In the genomic region with DNA sequence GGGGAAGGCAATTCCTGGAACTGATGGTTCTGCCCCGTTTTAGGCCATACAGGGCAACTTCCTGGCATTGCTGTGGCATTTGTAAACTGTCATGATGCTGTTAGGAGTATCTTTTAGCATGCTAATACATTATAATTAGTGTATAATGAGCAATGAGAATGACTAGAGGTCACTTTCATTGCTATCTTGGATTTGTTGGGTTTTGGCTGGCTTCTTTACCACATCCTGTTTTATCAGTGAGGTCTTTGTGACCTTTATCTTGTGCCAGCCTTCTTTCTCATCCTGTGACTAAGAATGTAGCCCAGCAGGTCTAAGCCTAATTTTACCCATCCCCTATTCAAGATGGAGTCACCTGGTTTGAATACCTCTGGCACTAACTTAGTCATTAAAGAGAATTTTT, we compare ENCODE assay signal across 11 cellular contexts. TPM values are rescaled to one million over a fixed set of nuclear protein-coding genes. Genes with fewer than 3 reads are reported as not detected.
DNase-seq lines count a peak whose midpoint lies in the region; ATAC-seq lines count a peak whose summit lies in the region.
"Had no signal": no experiment of that assay in that cellular context is flagged by ENCODE, and none has a peak within 500 bp of the region (broad histone marks: within the 10 kb centered on the region; RNA-seq: fewer than 3 reads in every experiment).

No MANE protein-coding gene starts in this region.

- POLR2A ChIA-PET in activated naive CD8-positive, alpha-beta T cell treated with anti-CD3 and anti-CD28 coated beads, Interleukin-2, amount 10 ng/mL, durations not matched to agents 7 days and 5 days (lab: Charles Lee): no interaction called here

- peaks cover 35% of the 10 kb centered on the region for H3K4me1 Mint-ChIP-seq in activated naive CD8-positive, alpha-beta T cell treated with anti-CD3 and anti-CD28 coated beads, Interleukin-2, amount 10 ng/mL, durations not matched to agents 7 days and 5 days
- H3K4me1 Mint-ChIP-seq in natural killer cell treated with Interleukin-12 subunit alpha and Interleukin-12 subunit beta and Interleukin-15 and Interleukin-18, amount 100 ng/mL, for 72 hours (ENCODE audit: low read depth in 2 of 2): peaks cover 57 to 67% of the 10 kb centered on the region in 2 donors
- H3K4me1 Mint-ChIP-seq: nephron had no signal

- no peak for DNase-seq in activated CD4-positive, CD25-positive, alpha-beta regulatory T cell treated with anti-CD3 and anti-CD28 coated beads, Interleukin-2, amount 50 U/mL, for 72 hours
- peak; percentile 79 for DNase-seq in M059J (ENCODE audit: low read depth)
- DNase-seq in activated naive CD8-positive, alpha-beta T cell treated with anti-CD3 and anti-CD28 coated beads, Interleukin-2, amount 10 ng/mL, durations not matched to agents 7 days and 5 days: no peak
- peak; percentile 65 for DNase-seq in natural killer cell treated with Interleukin-12 subunit alpha and Interleukin-12 subunit beta and Interleukin-15 and Interleukin-18, amount 100 ng/mL, for 72 hours (ENCODE audit: low spot score)
- no peak for DNase-seq in SHP77 (lab: John Stamatoyannopoulos, UW)
- no peak for DNase-seq in NCI-H774 (lab: John Stamatoyannopoulos, UW)
- DNase-seq: NCI-H526; stimulated activated CD4-positive, alpha-beta T cell treated with anti-CD3 and anti-CD28 coated beads, Interleukin-4, amount 100 ng/mL, for 1 hour had no signal

- H3K36me3 Mint-ChIP-seq in activated naive CD8-positive, alpha-beta T cell treated with anti-CD3 and anti-CD28 coated beads, Interleukin-2, amount 10 ng/mL, durations not matched to agents 7 days and 5 days: peaks cover 33% of the 10 kb centered on the region
- peaks cover 54% of the 10 kb centered on the region for H3K36me3 Mint-ChIP-seq in natural killer cell treated with Interleukin-12 subunit alpha and Interleukin-12 subunit beta and Interleukin-15 and Interleukin-18, amount 100 ng/mL, for 72 hours

- peak overlapping the region; percentile 32 for H3K4me3 Mint-ChIP-seq in activated naive CD8-positive, alpha-beta T cell treated with anti-CD3 and anti-CD28 coated beads, Interleukin-2, amount 10 ng/mL, durations not matched to agents 7 days and 5 days
- peak overlapping the region; percentile 62 for H3K4me3 Mint-ChIP-seq in natural killer cell treated with Interleukin-12 subunit alpha and Interleukin-12 subunit beta and Interleukin-15 and Interleukin-18, amount 100 ng/mL, for 72 hours
- H3K4me3 Mint-ChIP-seq: nephron had no signal

- ATAC-seq in activated CD4-positive, CD25-positive, alpha-beta regulatory T cell treated with anti-CD3 and anti-CD28 coated beads, Interleukin-2, amount 50 U/mL, for 24 hours: peak; percentile 60 to 62
- ATAC-seq in activated naive CD8-positive, alpha-beta T cell treated with anti-CD3 and anti-CD28 coated beads, Interleukin-2, amount 10 ng/mL, durations not matched to agents 7 days and 5 days (ENCODE audit: low read depth): peak; percentile 45
- ATAC-seq in natural killer cell treated with Interleukin-12 subunit alpha and Interleukin-12 subunit beta and Interleukin-15 and Interleukin-18, amount 100 ng/mL, for 72 hours: peak; percentile 52 to 64
- ATAC-seq in HG02973 (IDR thresholded peaks at IDR 0.05; ENCODE audit: unreplicated experiment): no peak

- H3K27me3 Mint-ChIP-seq in activated naive CD8-positive, alpha-beta T cell treated with anti-CD3 and anti-CD28 coated beads, Interleukin-2, amount 10 ng/mL, durations not matched to agents 7 days and 5 days: no peaks in the 10 kb centered on the region
- H3K27me3 Mint-ChIP-seq in natural killer cell treated with Interleukin-12 subunit alpha and Interleukin-12 subunit beta and Interleukin-15 and Interleukin-18, amount 100 ng/mL, for 72 hours: no peaks in the 10 kb centered on the region

- peaks cover 32% of the 10 kb centered on the region for H3K9me3 Mint-ChIP-seq in activated naive CD8-positive, alpha-beta T cell treated with anti-CD3 and anti-CD28 coated beads, Interleukin-2, amount 10 ng/mL, durations not matched to agents 7 days and 5 days
- peaks cover 30% of the 10 kb centered on the region for H3K9me3 Mint-ChIP-seq in natural killer cell treated with Interleukin-12 subunit alpha and Interleukin-12 subunit beta and Interleukin-15 and Interleukin-18, amount 100 ng/mL, for 72 hours

- H3K27ac Mint-ChIP-seq in activated naive CD8-positive, alpha-beta T cell treated with anti-CD3 and anti-CD28 coated beads, Interleukin-2, amount 10 ng/mL, durations not matched to agents 7 days and 5 days: peak overlapping the region; percentile 52
- peak overlapping the region; percentile 94 to 98 for H3K27ac Mint-ChIP-seq in natural killer cell treated with Interleukin-12 subunit alpha and Interleukin-12 subunit beta and Interleukin-15 and Interleukin-18, amount 100 ng/mL, for 72 hours
- H3K27ac Mint-ChIP-seq: nephron had no signal

RNA-seq across cellular contexts. Expression of a gene that starts 51.2 kb away (rescaled TPM):
- 1.5 and 2.1 TPM in 2 replicates for total RNA-seq in M059J (2014; rRNA removed; shearing (Covaris generic))
- total RNA-seq in activated naive CD8-positive, alpha-beta T cell treated with anti-CD3 and anti-CD28 coated beads, Interleukin-2, amount 10 ng/mL, durations not matched to agents 7 days and 5 days: 100 to 1,000 TPM; 105 to 112 TPM
- total RNA-seq in natural killer cell treated with Interleukin-12 subunit alpha and Interleukin-12 subunit beta and Interleukin-15 and Interleukin-18, amount 100 ng/mL, for 72 hours: 10 to 100 TPM; 45.9 to 67.2 TPM

Comparison
In these comparisons a context has a peak if more than half of its experiments do, and no peak if none do; other contexts are left out.
1. DNase-seq: peak in M059J (single experiment) and natural killer cell treated with Interleukin-12 subunit alpha and Interleukin-12 subunit beta and Interleukin-15 and Interleukin-18, amount 100 ng/mL, for 72 hours (single experiment); none in activated CD4-positive, CD25-positive, alpha-beta regulatory T cell treated with anti-CD3 and anti-CD28 coated beads, Interleukin-2, amount 50 U/mL, for 72 hours (single experiment), activated naive CD8-positive, alpha-beta T cell treated with anti-CD3 and anti-CD28 coated beads, Interleukin-2, amount 10 ng/mL, durations not matched to agents 7 days and 5 days (single experiment), SHP77 (0 of 2) and NCI-H774 (single experiment).
2. RNA of a gene that starts 51.2 kb away (total RNA-seq): 105 to 112 TPM in activated naive CD8-positive, alpha-beta T cell treated with anti-CD3 and anti-CD28 coated beads, Interleukin-2, amount 10 ng/mL, durations not matched to agents 7 days and 5 days and 45.9 to 67.2 TPM in natural killer cell treated with Interleukin-12 subunit alpha and Interleukin-12 subunit beta and Interleukin-15 and Interleukin-18, amount 100 ng/mL, for 72 hours; 1.5 to 2.1 TPM in M059J; every median in the first group is over 10 times any median in the second.